ENCODE assay signal across 8 cellular contexts in genomic region chr7:73828107-73828803, GRCh38. TPM values are rescaled to one million over a fixed set of nuclear protein-coding genes. Genes with fewer than 3 reads are reported as not detected.
A peak's percentile ranks its signal among the peaks of the same experiment; 100 is the strongest.
DNase-seq lines count a peak whose midpoint lies in the region; ATAC-seq and TF ChIP-seq lines count a peak whose summit lies in the region.

No MANE protein-coding gene starts in this region.

- in situ Hi-C loops in HAP-1 (cut with MboI; ENCODE audit: low sequenced_read_pairs) = no loop called here

- H3K4me3 ChIP-seq in heart left ventricle (no peak overlapping the region), left ventricle myocardium inferior (no peak overlapping the region), body of pancreas (no peak overlapping the region), HAP-1 (no peak overlapping the region)

- peaks cover 0 to 46% (median 6%) of the 10 kb centered on the region in 12 donors for H3K4me1 ChIP-seq in heart left ventricle
- peaks cover 13% of the 10 kb centered on the region for H3K4me1 ChIP-seq in left ventricle myocardium inferior
- peaks cover 69% of the 10 kb centered on the region for H3K4me1 ChIP-seq in body of pancreas
- H3K4me1 ChIP-seq in HAP-1 = no peaks in the 10 kb centered on the region

- TF ChIP-seq POLR2A in heart left ventricle (IDR thresholded peaks at IDR 0.05) (no peak), body of pancreas (IDR thresholded peaks at IDR 0.05) (peak in 2 of 3 donors; percentile 72 to 77)

- H3K27me3 ChIP-seq in heart left ventricle = peaks cover 0 to 23% (median 0%) of the 10 kb centered on the region in 9 donors
- H3K27me3 ChIP-seq in left ventricle myocardium inferior (ENCODE audit: low read depth) = peaks cover 62% of the 10 kb centered on the region
- no peaks in the 10 kb centered on the region for H3K27me3 ChIP-seq in body of pancreas
- H3K27me3 ChIP-seq in HAP-1 (ENCODE audit: low read depth) = no peaks in the 10 kb centered on the region

- peak in 1 of 5 donors; percentile 10 for DNase-seq in heart left ventricle
- DNase-seq in left ventricle myocardium inferior = no peak
- DNase-seq in NCI-H460 (ENCODE audit: extremely low read depth, low read depth) = peak; percentile 85
- DNase-seq in body of pancreas = peak in 1 of 4 donors; percentile 91
- no peak for DNase-seq in memory B cell (ENCODE audit: low spot score in 2 of 2)
- no peak for DNase-seq in HAP-1 (ENCODE audit: low spot score in 2 of 2)

- no peak overlapping the region for H3K4me3 Mint-ChIP-seq in memory B cell

- WGBS in heart left ventricle, 4 donors = 63 to 71% (median 64%) methylated on average over 11 to 14 of the region's 14 CpGs
- WGBS in body of pancreas, 2 donors = 46 to 47% methylated on average over 13 to 14 of the region's 14 CpGs

- H3K27ac Mint-ChIP-seq in memory B cell = no peak overlapping the region

- no peaks in the 10 kb centered on the region for H3K36me3 Mint-ChIP-seq in memory B cell

- TF ChIP-seq CTCF in heart left ventricle (IDR thresholded peaks at IDR 0.05) (no peak), left ventricle myocardium inferior (IDR thresholded peaks at IDR 0.05; ENCODE audit: borderline replicate concordance) (no peak), body of pancreas (IDR thresholded peaks at IDR 0.05) (no peak)

- H3K36me3 ChIP-seq in heart left ventricle = no peaks in the 10 kb centered on the region
- no peaks in the 10 kb centered on the region for H3K36me3 ChIP-seq in left ventricle myocardium inferior
- no peaks in the 10 kb centered on the region for H3K36me3 ChIP-seq in body of pancreas (replicated peaks in 1 of 2; ENCODE audit: insufficient read depth in 1 of 2, low read depth in 2 of 2)
- H3K36me3 ChIP-seq in HAP-1 (replicated peaks) = no peaks in the 10 kb centered on the region

- peaks cover 4% of the 10 kb centered on the region for H3K27me3 Mint-ChIP-seq in memory B cell

- no peaks in the 10 kb centered on the region for H3K9me3 ChIP-seq in heart left ventricle
- no peaks in the 10 kb centered on the region for H3K9me3 ChIP-seq in left ventricle myocardium inferior (replicated peaks)
- no peaks in the 10 kb centered on the region for H3K9me3 ChIP-seq in body of pancreas
- no peaks in the 10 kb centered on the region for H3K9me3 ChIP-seq in HAP-1

- H3K27ac ChIP-seq in heart left ventricle (no peak overlapping the region), left ventricle myocardium inferior (replicated peaks) (no peak overlapping the region), body of pancreas (peak overlapping the region; percentile 96 to 100 (median 98))

- peaks cover 24% of the 10 kb centered on the region for H3K4me1 Mint-ChIP-seq in memory B cell

- ATAC-seq in heart left ventricle (peak in 3 of 4 donors; percentile 18 to 39 (median 26)), body of pancreas (peak; percentile 50), memory B cell (ENCODE audit: low read depth) (peak; percentile 60), HG03175 (IDR thresholded peaks at IDR 0.05; ENCODE audit: unreplicated experiment) (no peak), HG03095 (IDR thresholded peaks at IDR 0.05; ENCODE audit: unreplicated experiment) (no peak)

- no peaks in the 10 kb centered on the region for H3K9me3 Mint-ChIP-seq in memory B cell

- intact Hi-C loops in heart left ventricle (cut with DNase I) (no loop called here), left ventricle myocardium inferior (cut with micrococcal nuclease) (no loop called here), body of pancreas (cut with DNase I) (no loop called here)

RNA-seq across cellular contexts. Expression of gene CLDN4, which starts 2.5 kb away (rescaled TPM):
- total RNA-seq in heart left ventricle (under 1 TPM in 1 of 9 donors, not detected in 8; 0.11 TPM), left ventricle myocardium inferior (0.27 TPM), body of pancreas (10 to 100 TPM; 65.6 to 76.8 TPM)
- polyA plus RNA-seq in heart left ventricle = under 1 TPM in 1 of 2 donors, not detected in 1; 0.12 TPM
- total RNA-seq in NCI-H460 (2014; rRNA removed; shearing (Covaris generic)) = 24.9 and 25.3 TPM in 2 replicates
- 34.8 and 38.9 TPM in 2 replicates for polyA plus RNA-seq in NCI-H460 (2014; cell fraction: nucleus; rRNA removed)

RNA-seq across cellular contexts. Expression of gene METTL27, which starts 14.1 kb away (rescaled TPM):
- total RNA-seq in heart left ventricle (1 to 10 TPM in 3 of 9 donors, under 1 TPM in 3, not detected in 3; 0.30 to 2.7 (median 0.94) TPM), left ventricle myocardium inferior (0.44 TPM), body of pancreas (1 to 10 TPM; 2.1 to 3.3 TPM)
- polyA plus RNA-seq in heart left ventricle = under 1 TPM in 1 of 2 donors, not detected in 1; 0.12 TPM
- 4.3 and 5.1 TPM in 2 replicates for total RNA-seq in NCI-H460 (2014; rRNA removed; shearing (Covaris generic))
- polyA plus RNA-seq in NCI-H460 (2014; cell fraction: nucleus; rRNA removed) = 11.7 and 38.5 TPM in 2 replicates

RNA-seq across cellular contexts. Expression of gene TMEM270, which starts 32.7 kb away (rescaled TPM):
- total RNA-seq in heart left ventricle (not detected), left ventricle myocardium inferior (not detected), body of pancreas (not detected)
- not detected for polyA plus RNA-seq in heart left ventricle
- 0.55 TPM in 1 of 2 replicates, not detected in the other for total RNA-seq in NCI-H460 (2014; rRNA removed; shearing (Covaris generic))
- polyA plus RNA-seq in NCI-H460 (2014; cell fraction: nucleus; rRNA removed) = not detected in 2 replicates

RNA-seq across cellular contexts. Expression of gene CLDN3, which starts 58.2 kb away (rescaled TPM):
- total RNA-seq in heart left ventricle (not detected), left ventricle myocardium inferior (not detected), body of pancreas (100 to 1,000 TPM in 1 of 2 donors, 10 to 100 TPM in 1; 94.2 to 150 TPM)
- polyA plus RNA-seq in heart left ventricle = under 1 TPM in 1 of 2 donors, not detected in 1; 0.10 TPM
- total RNA-seq in NCI-H460 (2014; rRNA removed; shearing (Covaris generic)) = 1.0 and 1.7 TPM in 2 replicates
- 1.7 and 2.6 TPM in 2 replicates for polyA plus RNA-seq in NCI-H460 (2014; cell fraction: nucleus; rRNA removed)

Comparison
In these comparisons a context has a peak if more than half of its experiments do, and no peak if none do; other contexts are left out.
1. ATAC-seq: peak in heart left ventricle (3 of 4), body of pancreas (single experiment) and memory B cell (single experiment); none in HG03175 (single experiment) and HG03095 (single experiment).
2. H3K27ac ChIP-seq: peak in body of pancreas (4 of 4); none in heart left ventricle (0 of 12) and left ventricle myocardium inferior (single experiment).
3. POLR2A ChIP-seq: peak in body of pancreas (2 of 3); none in heart left ventricle (0 of 2).
4. RNA of gene CLDN4, which starts 2.5 kb away (total RNA-seq): 65.6 to 76.8 TPM in body of pancreas and 24.9 to 25.3 TPM in NCI-H460; 0.27 TPM in left ventricle myocardium inferior (single experiment) and 0.11 TPM in heart left ventricle; every median in the first group is over 10 times any median in the second.